18 cellular contexts compared by ENCODE assay signal in genomic region chr1:235024706-235025421, GRCh38.
DNase-seq lines count a peak whose midpoint lies in the region; ATAC-seq, FAIRE-seq and TF ChIP-seq lines count a peak whose summit lies in the region.
"Had no signal": no experiment of that assay in that cellular context is flagged by ENCODE, and none has a peak within 500 bp of the region (broad histone marks: within the 10 kb centered on the region; RNA-seq: fewer than 3 reads in every experiment).

No MANE protein-coding gene starts in this region.

- H3K27me3 Mint-ChIP-seq in activated CD8-positive, alpha-beta T cell treated with anti-CD3 and anti-CD28 coated beads for 36 hours = no peaks in the 10 kb centered on the region
- H3K27me3 Mint-ChIP-seq in activated CD8-positive, alpha-beta T cell treated with anti-CD3 and anti-CD28 coated beads, Interleukin-2, amount 10 ng/mL, durations not matched to agents 7 days and 5 days (ENCODE audit: low read depth) = no peaks in the 10 kb centered on the region
- H3K27me3 Mint-ChIP-seq: CD4-positive, alpha-beta memory T cell had no signal

- H3K36me3 Mint-ChIP-seq in activated CD8-positive, alpha-beta T cell treated with anti-CD3 and anti-CD28 coated beads for 36 hours (ENCODE audit: low read depth) = peaks cover 2% of the 10 kb centered on the region
- H3K36me3 Mint-ChIP-seq in activated CD8-positive, alpha-beta T cell treated with anti-CD3 and anti-CD28 coated beads, Interleukin-2, amount 10 ng/mL, durations not matched to agents 7 days and 5 days (ENCODE audit: low read depth) = peaks cover 6% of the 10 kb centered on the region
- H3K36me3 Mint-ChIP-seq: CD4-positive, alpha-beta memory T cell; neural progenitor cell had no signal

- H3K4me1 ChIP-seq in Peyer's patch (peaks cover 0 to 7% (median 0%) of the 10 kb centered on the region in 4 donors), spleen (peaks cover 0 to 22% (median 0%) of the 10 kb centered on the region in 6 donors), kidney (ENCODE audit: control insufficient read depth in 1 of 2, insufficient read depth in 1 of 2, low read depth in 1 of 2, low read length in 2 of 2) (peaks cover 0 to 3% of the 10 kb centered on the region in 2 donors)
- H3K4me1 ChIP-seq: upper lobe of right lung had no signal

- H3K36me3 ChIP-seq in Peyer's patch = no peaks in the 10 kb centered on the region
- no peaks in the 10 kb centered on the region for H3K36me3 ChIP-seq in spleen
- H3K36me3 ChIP-seq in kidney (ENCODE audit: control insufficient read depth in 1 of 2, insufficient read depth in 2 of 2, low read length in 2 of 2) = no peaks in the 10 kb centered on the region
- H3K36me3 ChIP-seq: neural progenitor cell, upper lobe of right lung, WERI-Rb-1 had no signal

- no peaks in the 10 kb centered on the region for H3K27me3 ChIP-seq in Peyer's patch
- no peaks in the 10 kb centered on the region for H3K27me3 ChIP-seq in spleen (replicated peaks in 1 of 7)
- H3K27me3 ChIP-seq: neural progenitor cell, upper lobe of right lung had no signal

- DNase-seq in activated CD8-positive, alpha-beta T cell treated with anti-CD3 and anti-CD28 coated beads for 36 hours = no peak
- no peak for DNase-seq in activated CD8-positive, alpha-beta T cell treated with anti-CD3 and anti-CD28 coated beads, Interleukin-2, amount 10 ng/mL, durations not matched to agents 7 days and 5 days
- DNase-seq in Peyer's patch (peak in 2 of 3 donors; percentile 6 to 44), left kidney (ENCODE audit: low read depth, low spot score) (peak; percentile 87), spleen (peak; percentile 46), kidney (no peak)
- DNase-seq in stimulated activated CD4-positive, alpha-beta T cell treated with anti-CD3 and anti-CD28 coated beads, Interleukin-1b, Interleukin-23, amount 100 ng/mL, for 48 hours = no peak
- DNase-seq: activated CD8-positive, alpha-beta memory T cell treated with anti-CD3 and anti-CD28 coated beads, Interleukin-2, amount 50 U/mL, for 4 hours; caudate nucleus; CD4-positive, alpha-beta memory T cell; DMS79 treated with DMSO at 0.1 percent for 48 hours; mammary epithelial cell; NCI-H510A; upper lobe of right lung; WERI-Rb-1 had no signal

- H3K9me3 Mint-ChIP-seq in activated CD8-positive, alpha-beta T cell treated with anti-CD3 and anti-CD28 coated beads for 36 hours = peaks cover 6% of the 10 kb centered on the region
- H3K9me3 Mint-ChIP-seq in activated CD8-positive, alpha-beta T cell treated with anti-CD3 and anti-CD28 coated beads, Interleukin-2, amount 10 ng/mL, durations not matched to agents 7 days and 5 days (ENCODE audit: insufficient read depth) = peaks cover 10% of the 10 kb centered on the region

- H3K9ac ChIP-seq in kidney (ENCODE audit: low read length in 2 of 2) = no peak overlapping the region
- H3K9ac ChIP-seq: neural progenitor cell had no signal

- FAIRE-seq in kidney (lab: Jason Lieb, UNC) = no peak

- H3K9me3 ChIP-seq in Peyer's patch (no peaks in the 10 kb centered on the region), spleen (peaks cover 0 to 6% (median 1%) of the 10 kb centered on the region in 8 donors), kidney (ENCODE audit: control insufficient read depth in 1 of 2, low read length in 2 of 2) (no peaks in the 10 kb centered on the region)
- H3K9me3 ChIP-seq: upper lobe of right lung had no signal

- H3K4me1 Mint-ChIP-seq in activated CD8-positive, alpha-beta T cell treated with anti-CD3 and anti-CD28 coated beads for 36 hours (ENCODE audit: low read depth) = peaks cover 22% of the 10 kb centered on the region
- peaks cover 35% of the 10 kb centered on the region for H3K4me1 Mint-ChIP-seq in activated CD8-positive, alpha-beta T cell treated with anti-CD3 and anti-CD28 coated beads, Interleukin-2, amount 10 ng/mL, durations not matched to agents 7 days and 5 days (ENCODE audit: low read depth)

- no peak overlapping the region for H3K27ac Mint-ChIP-seq in activated CD8-positive, alpha-beta T cell treated with anti-CD3 and anti-CD28 coated beads for 36 hours
- H3K27ac Mint-ChIP-seq in activated CD8-positive, alpha-beta T cell treated with anti-CD3 and anti-CD28 coated beads, Interleukin-2, amount 10 ng/mL, durations not matched to agents 7 days and 5 days = no peak overlapping the region
- H3K27ac Mint-ChIP-seq: CD4-positive, alpha-beta memory T cell; GM23338; neural progenitor cell had no signal

- peak; percentile 43 for ATAC-seq in activated CD8-positive, alpha-beta T cell treated with anti-CD3 and anti-CD28 coated beads for 36 hours
- no peak for ATAC-seq in activated CD8-positive, alpha-beta T cell treated with anti-CD3 and anti-CD28 coated beads, Interleukin-2, amount 10 ng/mL, durations not matched to agents 7 days and 5 days
- no peak for ATAC-seq in HG02970 (IDR thresholded peaks at IDR 0.05; ENCODE audit: low FRiP score, unreplicated experiment)
- ATAC-seq: GM23338, upper lobe of right lung had no signal

- POLR2A ChIA-PET in activated CD8-positive, alpha-beta T cell treated with anti-CD3 and anti-CD28 coated beads for 36 hours (lab: Charles Lee) = interaction anchor here (0.6 to 1.3 kb wide), 7 partner anchors 9 to 509 kb away, joined by 3 to 9 read pairs (median 3); no protein-coding TSS in a partner anchor
- POLR2A ChIA-PET in activated CD8-positive, alpha-beta T cell treated with anti-CD3 and anti-CD28 coated beads, Interleukin-2, amount 10 ng/mL, durations not matched to agents 7 days and 5 days (lab: Charles Lee) = interaction anchor here (0.6 to 4.6 kb wide), 5 partner anchors 13 to 415 kb away, joined by 3 to 23 read pairs (median 6); partner anchors contain the start of gene IRF2BP2

- intact Hi-C loops in activated CD8-positive, alpha-beta T cell treated with anti-CD3 and anti-CD28 coated beads for 36 hours (cut with micrococcal nuclease) = no loop called here
- intact Hi-C loops in spleen (cut with DNase I; ENCODE audit: low total_unique reads) = no loop called here
- intact Hi-C loops in kidney (cut with DNase I) = no loop called here

- CTCF ChIA-PET in activated CD8-positive, alpha-beta T cell treated with anti-CD3 and anti-CD28 coated beads for 36 hours (lab: Charles Lee) = no interaction called here
- CTCF ChIA-PET in activated CD8-positive, alpha-beta T cell treated with anti-CD3 and anti-CD28 coated beads, Interleukin-2, amount 10 ng/mL, durations not matched to agents 7 days and 5 days (lab: Charles Lee) = interaction anchor here (0.8 to 1.7 kb wide), 6 partner anchors 9 to 59 kb away, joined by 3 to 5 read pairs (median 3); no protein-coding TSS in a partner anchor

- no peak overlapping the region for H3K4me3 ChIP-seq in Peyer's patch
- no peak overlapping the region for H3K4me3 ChIP-seq in spleen
- H3K4me3 ChIP-seq in kidney (ENCODE audit: low read length in 2 of 2) = no peak overlapping the region
- H3K4me3 ChIP-seq: GM23338, neural progenitor cell, upper lobe of right lung had no signal

- H3K27ac ChIP-seq in Peyer's patch (no peak overlapping the region), spleen (no peak overlapping the region), kidney (ENCODE audit: low read depth in 2 of 2, low read length in 2 of 2) (no peak overlapping the region)
- H3K27ac ChIP-seq: neural progenitor cell, upper lobe of right lung, WERI-Rb-1 had no signal

- TF ChIP-seq POLR2A in Peyer's patch (IDR thresholded peaks at IDR 0.05) (no peak), spleen (IDR thresholded peaks at IDR 0.05) (no peak)

- no peak overlapping the region for H3K4me3 Mint-ChIP-seq in activated CD8-positive, alpha-beta T cell treated with anti-CD3 and anti-CD28 coated beads for 36 hours
- no peak overlapping the region for H3K4me3 Mint-ChIP-seq in activated CD8-positive, alpha-beta T cell treated with anti-CD3 and anti-CD28 coated beads, Interleukin-2, amount 10 ng/mL, durations not matched to agents 7 days and 5 days
- H3K4me3 Mint-ChIP-seq: CD4-positive, alpha-beta memory T cell; GM23338; neural progenitor cell had no signal

- no peak for TF ChIP-seq CTCF in activated CD8-positive, alpha-beta T cell treated with anti-CD3 and anti-CD28 coated beads for 36 hours (IDR thresholded peaks at IDR 0.05)
- TF ChIP-seq CTCF in Peyer's patch (IDR thresholded peaks at IDR 0.05) = no peak
- TF ChIP-seq CTCF in spleen (IDR thresholded peaks at IDR 0.05 in 8 of 11, conservative IDR thresholded peaks at IDR 0.05 in 3 of 11) = no peak
- TF ChIP-seq CTCF in kidney (IDR thresholded peaks at IDR 0.05; ENCODE audit: borderline replicate concordance, extremely low read depth, insufficient read depth) = no peak

- WGBS in spleen, 5 donors = 66 to 87% (median 74%) methylated on average over 7 of the region's 7 CpGs

Comparison
In these comparisons a context has a peak if more than half of its experiments do, and no peak if none do; other contexts are left out.
1. DNase-seq: peak in Peyer's patch (2 of 3), left kidney (single experiment) and spleen (single experiment); none in activated CD8-positive, alpha-beta T cell treated with anti-CD3 and anti-CD28 coated beads for 36 hours (single experiment), activated CD8-positive, alpha-beta T cell treated with anti-CD3 and anti-CD28 coated beads, Interleukin-2, amount 10 ng/mL, durations not matched to agents 7 days and 5 days (single experiment), kidney (single experiment) and stimulated activated CD4-positive, alpha-beta T cell treated with anti-CD3 and anti-CD28 coated beads, Interleukin-1b, Interleukin-23, amount 100 ng/mL, for 48 hours (single experiment).